ENCODE assay signal across 1 cellular context in genomic region chr21:36613064-36613463, GRCh38.
TF ChIP-seq lines count a peak whose summit lies in the region.

No MANE protein-coding gene starts in this region.

TF ChIP-seq in HepG2, 621 proteins besides CTCF, POLR2A, EP300 and RAD21 (continued from another document):
- no peak for TF ChIP-seq ZNF407 (CRISPR knock-in tag; IDR thresholded peaks at IDR 0.05; ENCODE audit: not compliant biosample characterization)
- TF ChIP-seq ZNF205 (CRISPR knock-in tag; IDR thresholded peaks at IDR 0.05), result 0 out of 2 replicates have a peak, but pooled peaks have one; percentile 24
- no peak for TF ChIP-seq KDM2A (CRISPR knock-in tag; IDR thresholded peaks at IDR 0.05; ENCODE audit: borderline replicate concordance, low read depth)
- TF ChIP-seq GMEB2 (CRISPR knock-in tag; IDR thresholded peaks at IDR 0.05; ENCODE audit: low read depth), result no peak
- TF ChIP-seq RARA (CRISPR knock-in tag; IDR thresholded peaks at IDR 0.05), result 0 out of 2 replicates have a peak, but pooled peaks have one; percentile 19
- TF ChIP-seq ZBTB37 (CRISPR knock-in tag; IDR thresholded peaks at IDR 0.05), result peak; percentile 20; the same call in 1 of the 2 replicates
- peak; percentile 56; the same call in 1 of the 2 replicates for TF ChIP-seq PITX1 (CRISPR knock-in tag; IDR thresholded peaks at IDR 0.05)
- peak; percentile 50; the same call in 1 of the 2 replicates for TF ChIP-seq SALL1 (CRISPR knock-in tag; IDR thresholded peaks at IDR 0.05)
- TF ChIP-seq TFAP4 (IDR thresholded peaks at IDR 0.05; ENCODE audit: borderline replicate concordance, low read depth), result 0 out of 2 replicates have a peak, but pooled peaks have one; percentile 14
- TF ChIP-seq KDM5B (CRISPR knock-in tag; IDR thresholded peaks at IDR 0.05; ENCODE audit: borderline replicate concordance), result no peak
- peak; percentile 22; the same call in 1 of the 2 replicates for TF ChIP-seq ZNF441 (CRISPR knock-in tag; IDR thresholded peaks at IDR 0.05; ENCODE audit: borderline replicate concordance)
- TF ChIP-seq TEAD3 (CRISPR knock-in tag; optimal IDR thresholded peaks at IDR 0.05; ENCODE audit: borderline replicate concordance), result peak; percentile 55
- TF ChIP-seq MXD3 (CRISPR knock-in tag; IDR thresholded peaks at IDR 0.05), result no peak
- peak; percentile 28; the same call in 1 of the 2 replicates for TF ChIP-seq FOXO1 (CRISPR knock-in tag; IDR thresholded peaks at IDR 0.05)
- TF ChIP-seq KLF13 (CRISPR knock-in tag; IDR thresholded peaks at IDR 0.05), result no peak
